14 cellular contexts compared by ENCODE assay signal in the genomic region with DNA sequence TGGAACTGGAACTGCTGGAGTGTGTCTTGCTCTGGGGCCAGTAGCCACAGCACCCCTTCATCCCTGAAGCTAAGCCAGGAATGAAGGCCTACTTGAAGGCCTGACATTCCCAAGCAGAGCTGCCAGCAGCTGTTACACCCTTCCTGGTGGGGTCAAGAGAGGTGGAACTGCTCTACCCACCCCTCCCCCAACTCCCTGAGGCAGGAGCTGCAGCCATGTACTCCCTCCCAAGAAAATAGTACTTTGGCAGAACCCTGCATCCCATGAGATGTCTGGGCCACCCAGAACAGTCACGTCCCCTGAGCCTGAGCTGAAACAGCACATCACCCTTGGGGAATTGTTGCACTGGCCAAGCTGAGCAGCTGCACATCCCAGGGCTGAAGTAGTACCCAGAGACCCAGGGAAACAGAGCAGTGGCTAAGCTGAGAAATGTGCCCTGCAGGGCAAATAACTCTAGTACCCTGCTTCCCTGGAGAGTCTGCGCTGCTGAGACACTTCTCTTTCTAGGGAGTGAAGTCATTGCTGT.
A peak's percentile ranks its signal among the peaks of the same experiment; 100 is the strongest.
DNase-seq lines count a peak whose midpoint lies in the region; ATAC-seq and TF ChIP-seq lines count a peak whose summit lies in the region.
"Had no signal": no experiment of that assay in that cellular context is flagged by ENCODE, and none has a peak within 500 bp of the region (broad histone marks: within the 10 kb centered on the region; RNA-seq: fewer than 3 reads in every experiment).

No MANE protein-coding gene starts in this region.

- H3K4me1 ChIP-seq in right atrium auricular region = peaks cover 0 to 22% of the 10 kb centered on the region in 2 donors
- no peaks in the 10 kb centered on the region for H3K4me1 ChIP-seq in mesodermal cell (ENCODE audit: control insufficient read depth, insufficient read depth, low read length, poor library complexity, severe bottlenecking)
- H3K4me1 ChIP-seq: parathyroid adenoma had no signal

- H3K27ac ChIP-seq in right atrium auricular region (no peak overlapping the region), mesodermal cell (ENCODE audit: low read depth, low read length, severe bottlenecking) (peak overlapping the region; percentile 23)
- H3K27ac ChIP-seq: A549, parathyroid adenoma, VCaP had no signal

- H3K36me3 ChIP-seq in right atrium auricular region (peaks cover 30% of the 10 kb centered on the region), mesodermal cell (ENCODE audit: control insufficient read depth, insufficient read depth, low read length) (peaks cover 59% of the 10 kb centered on the region)

- intact Hi-C loops in Right ventricle myocardium superior (cut with DNase I) = no loop called here

- no peak overlapping the region for H3K4me3 ChIP-seq in right atrium auricular region
- no peak overlapping the region for H3K4me3 ChIP-seq in fibroblast of pulmonary artery (replicated peaks; ENCODE audit: low read depth, low read length)
- H3K4me3 ChIP-seq in mesodermal cell (ENCODE audit: extremely low read depth, insufficient read depth, low read length, poor library complexity, severe bottlenecking) = no peak overlapping the region
- H3K4me3 ChIP-seq: A549 had no signal

- no peak for TF ChIP-seq CTCF in right atrium auricular region (IDR thresholded peaks at IDR 0.05)
- no peak for TF ChIP-seq CTCF in fibroblast of pulmonary artery (IDR thresholded peaks at IDR 0.05; ENCODE audit: low read length, missing control alignments)

- WGBS in mesodermal cell (ENCODE audit: insufficient coverage in 2 of 2), 2 experiments = 80 to 94% methylated on average over 1 to 2 of the region's 2 CpGs

- H3K9me3 ChIP-seq in right atrium auricular region (no peaks in the 10 kb centered on the region), mesodermal cell (ENCODE audit: control insufficient read depth, low read length) (no peaks in the 10 kb centered on the region)
- H3K9me3 ChIP-seq: A549 had no signal

- H3K27me3 ChIP-seq in right atrium auricular region = no peaks in the 10 kb centered on the region

- ATAC-seq in Right ventricle myocardium superior (ENCODE audit: poor library complexity) = peak; percentile 83
- ATAC-seq: activated CD8-positive, alpha-beta memory T cell treated with anti-CD3 and anti-CD28 coated beads, Interleukin-2, amount 10 ng/mL, durations not matched to agents 7 days and 5 days had no signal

- DNase-seq in Right ventricle myocardium superior = no peak
- no peak for DNase-seq in right atrium auricular region (ENCODE audit: low spot score)
- peak; percentile 20 for DNase-seq in fibroblast of pulmonary artery (ENCODE audit: low read depth)
- DNase-seq in putamen (ENCODE audit: low spot score) = no peak
- no peak for DNase-seq in D341Med (ENCODE audit: low spot score)
- no peak for DNase-seq in HuH-7 (ENCODE audit: low spot score)
- DNase-seq in GOT3 (lab: John Stamatoyannopoulos, UW) = no peak
- DNase-seq: activated CD8-positive, alpha-beta memory T cell treated with anti-CD3 and anti-CD28 coated beads, Interleukin-2, amount 10 ng/mL, durations not matched to agents 7 days and 5 days; NCI-H187; NCI-H524 had no signal
